8 cellular contexts compared by ENCODE assay signal in genomic region chr7:38354279-38354851, GRCh38.
A peak's percentile ranks its signal among the peaks of the same experiment; 100 is the strongest.
DNase-seq lines count a peak whose midpoint lies in the region; TF ChIP-seq lines count a peak whose summit lies in the region.
"Not testable (repeated sequence)": the region's sequence is repeated elsewhere in the genome, so short reads cannot be mapped to it uniquely, and the experiment has no call there.

No MANE protein-coding gene starts in this region.

- DNase-seq in AML-193 (lab: John Stamatoyannopoulos, UW) (peak; percentile 21 to 40), MG63 (peak; percentile 63), SW480 (ENCODE audit: low spot score) (peak; percentile 35)
- DNase-seq in GM13976 (ENCODE audit: low spot score); kidney epithelial cell (ENCODE audit: low read depth): not testable (repeated sequence)
- DNase-seq in activated T-helper 9 cell treated with anti-CD3 and anti-CD28 coated beads, Interleukin-2, amount 50 U/mL, for 16 hours (ENCODE audit: low read depth), result peak; percentile 44
- peak; percentile 34 for DNase-seq in effector CD8-positive, alpha-beta T cell (lab: John Stamatoyannopoulos, UW)
- peak; percentile 56 for DNase-seq in stimulated activated CD4-positive, alpha-beta T cell treated with anti-CD3 and anti-CD28 coated beads, Interleukin-12 subunit alpha, Interleukin-12 subunit beta, amount 100 ng/mL, for 4 hours

- not testable (repeated sequence) for H3K4me3 ChIP-seq in MG63; kidney epithelial cell (ENCODE audit: low read depth, low read length)

- peak; percentile 74 for TF ChIP-seq CTCF in GM13976 (IDR thresholded peaks at IDR 0.05; ENCODE audit: borderline replicate concordance, control extremely low read depth, extremely low read depth, insufficient read depth, missing control alignments)
- TF ChIP-seq CTCF in kidney epithelial cell (IDR thresholded peaks at IDR 0.05; ENCODE audit: insufficient read depth, low read length, poor library complexity, severe bottlenecking), result peak; percentile 57

- in situ Hi-C loops in GM13976 (cut with MboI; ENCODE audit: low sequenced_read_pairs, unreplicated experiment), result not testable (repeated sequence)

- not testable (repeated sequence) for H3K27me3 ChIP-seq in MG63; kidney epithelial cell (ENCODE audit: control insufficient read depth, insufficient read depth, low read length)

- not testable (repeated sequence) for H3K9me3 ChIP-seq in MG63

- not testable (repeated sequence) for H3K36me3 ChIP-seq in MG63; kidney epithelial cell (ENCODE audit: control insufficient read depth, insufficient read depth, low read length)
